Comparison of ENCODE assay signal across 8 cellular contexts in genomic region chr14:22555573-22556011, GRCh38. TPM values are rescaled to one million over a fixed set of nuclear protein-coding genes. Genes with fewer than 3 reads are reported as not detected.
DNase-seq lines count a peak whose midpoint lies in the region; ATAC-seq lines count a peak whose summit lies in the region.

No MANE protein-coding gene starts in this region.

- H3K4me3 Mint-ChIP-seq in activated CD4-positive, alpha-beta memory T cell treated with anti-CD3 and anti-CD28 coated beads, Interleukin-2, amount 10 ng/mL, durations not matched to agents 7 days and 5 days: peak overlapping the region; percentile 76
- H3K4me3 Mint-ChIP-seq in naive B cell: peak overlapping the region; percentile 67 to 94 (median 82)

- no peaks in the 10 kb centered on the region for H3K9me3 Mint-ChIP-seq in activated CD4-positive, alpha-beta memory T cell treated with anti-CD3 and anti-CD28 coated beads, Interleukin-2, amount 10 ng/mL, durations not matched to agents 7 days and 5 days
- no peaks in the 10 kb centered on the region for H3K9me3 Mint-ChIP-seq in naive B cell

- H3K27me3 Mint-ChIP-seq in activated CD4-positive, alpha-beta memory T cell treated with anti-CD3 and anti-CD28 coated beads, Interleukin-2, amount 10 ng/mL, durations not matched to agents 7 days and 5 days: peaks cover 2% of the 10 kb centered on the region
- no peaks in the 10 kb centered on the region for H3K27me3 Mint-ChIP-seq in naive B cell

- DNase-seq in activated CD4-positive, alpha-beta memory T cell treated with anti-CD3 and anti-CD28 coated beads, Interleukin-2, amount 10 ng/mL, durations not matched to agents 7 days and 5 days: peak; percentile 64
- DNase-seq in naive B cell (no peak), medulla oblongata (ENCODE audit: extremely low spot score) (no peak), NCI-H524 treated with DMSO at 0.1 percent for 48 hours (lab: John Stamatoyannopoulos, UW) (no peak)

- POLR2A ChIA-PET in activated CD4-positive, alpha-beta memory T cell treated with anti-CD3 and anti-CD28 coated beads, Interleukin-2, amount 10 ng/mL, durations not matched to agents 7 days and 5 days (lab: Charles Lee): interaction anchor here (0.9 to 26.6 kb wide), 39 partner anchors 9 to 832 kb away, joined by 3 to 1110 read pairs (median 9); partner anchors contain the start of genes ABHD4, DAD1, LRP10 and OXA1L

- peak overlapping the region; percentile 95 for H3K27ac Mint-ChIP-seq in activated CD4-positive, alpha-beta memory T cell treated with anti-CD3 and anti-CD28 coated beads, Interleukin-2, amount 10 ng/mL, durations not matched to agents 7 days and 5 days
- H3K27ac Mint-ChIP-seq in naive B cell: peak overlapping the region; percentile 97 to 100 (median 98)

- ATAC-seq in GM19025 (IDR thresholded peaks at IDR 0.05; ENCODE audit: low read depth, unreplicated experiment): peak; percentile 6
- ATAC-seq in HG03432 (IDR thresholded peaks at IDR 0.05; ENCODE audit: unreplicated experiment): peak; percentile 6
- ATAC-seq in naive B cell (ENCODE audit: low read depth in 2 of 2): peak; percentile 7
- ATAC-seq in HG03521 (IDR thresholded peaks at IDR 0.05; ENCODE audit: unreplicated experiment): no peak
- ATAC-seq in GM21529 (IDR thresholded peaks at IDR 0.05; ENCODE audit: unreplicated experiment): no peak

- peaks cover 90% of the 10 kb centered on the region for H3K4me1 Mint-ChIP-seq in activated CD4-positive, alpha-beta memory T cell treated with anti-CD3 and anti-CD28 coated beads, Interleukin-2, amount 10 ng/mL, durations not matched to agents 7 days and 5 days
- H3K4me1 Mint-ChIP-seq in naive B cell: peaks cover 66 to 93% (median 85%) of the 10 kb centered on the region in 3 donors

- peaks cover 44% of the 10 kb centered on the region for H3K36me3 Mint-ChIP-seq in activated CD4-positive, alpha-beta memory T cell treated with anti-CD3 and anti-CD28 coated beads, Interleukin-2, amount 10 ng/mL, durations not matched to agents 7 days and 5 days (ENCODE audit: low read depth)
- H3K36me3 Mint-ChIP-seq in naive B cell: no peaks in the 10 kb centered on the region

- CTCF ChIA-PET in activated CD4-positive, alpha-beta memory T cell treated with anti-CD3 and anti-CD28 coated beads, Interleukin-2, amount 10 ng/mL, durations not matched to agents 7 days and 5 days (lab: Charles Lee): interaction anchor here (0.6 to 8.4 kb wide), 45 partner anchors 7 to 832 kb away, joined by 3 to 593 read pairs (median 6); partner anchors contain the start of genes ABHD4, DAD1, OXA1L and SLC7A7

RNA-seq across cellular contexts. Expression of gene DAD1, which starts 33.4 kb away (rescaled TPM):
- total RNA-seq in activated CD4-positive, alpha-beta memory T cell treated with anti-CD3 and anti-CD28 coated beads, Interleukin-2, amount 10 ng/mL, durations not matched to agents 7 days and 5 days: 100 to 1,000 TPM; 160 to 167 TPM
- polyA plus RNA-seq in naive B cell (ENCODE audit: low read depth in 6 of 6): 100 to 1,000 TPM; 427 to 721 (median 474) TPM

RNA-seq across cellular contexts. Expression of gene ABHD4, which starts 42.5 kb away (rescaled TPM):
- 10 to 100 TPM; 16.7 to 20.7 TPM for total RNA-seq in activated CD4-positive, alpha-beta memory T cell treated with anti-CD3 and anti-CD28 coated beads, Interleukin-2, amount 10 ng/mL, durations not matched to agents 7 days and 5 days
- polyA plus RNA-seq in naive B cell (ENCODE audit: low read depth in 6 of 6): 10 to 100 TPM in 2 of 6 donors, 1 to 10 TPM in 4; 4.8 to 14.1 (median 9.2) TPM

Comparison
In these comparisons a context has a peak if more than half of its experiments do, and no peak if none do; other contexts are left out.
1. ATAC-seq: peak in GM19025 (single experiment), HG03432 (single experiment) and naive B cell (2 of 2); none in HG03521 (single experiment) and GM21529 (single experiment).